Comparison of ENCODE assay signal across 8 cellular contexts in genomic region chr7:2760098-2760889, GRCh38.
A peak's percentile ranks its signal among the peaks of the same experiment; 100 is the strongest.
DNase-seq lines count a peak whose midpoint lies in the region; ATAC-seq, FAIRE-seq and TF ChIP-seq lines count a peak whose summit lies in the region.

No MANE protein-coding gene starts in this region.

- no peak for TF ChIP-seq EP300 in K562 (IDR thresholded peaks at IDR 0.05; ENCODE audit: low read length)

- BruUV-seq in K562 (replicated peaks; lab: Mats Ljungman, UMichigan), result no TSS peak

- in situ Hi-C loops in K562 (cut with MboI), result no loop called here

- no peak for TF ChIP-seq POLR2A in K562 (conservative IDR thresholded peaks at IDR 0.05)
- no peak for TF ChIP-seq POLR2A in spleen (IDR thresholded peaks at IDR 0.05)

- intact Hi-C loops in K562 (cut with micrococcal nuclease) (no loop called here), spleen (cut with DNase I; ENCODE audit: low total_unique reads) (no loop called here)

- peak; percentile 77 for ATAC-seq in K562
- no peak for ATAC-seq in HG02623 (IDR thresholded peaks at IDR 0.05; ENCODE audit: unreplicated experiment)

- H3K4me3 ChIP-seq in K562, result no peak overlapping the region
- no peak overlapping the region for H3K4me3 ChIP-seq in spleen

- H4K20me1 ChIP-seq in K562 (replicated peaks; ENCODE audit: control insufficient read depth, insufficient read depth, low read length), result 0 out of 2 replicates have a peak, but pooled peaks cover 3% of the 10 kb centered on the region

- peak overlapping the region; percentile 33 for H3K4me2 ChIP-seq in K562 (ENCODE audit: insufficient read depth, low read length)

- no peaks in the 10 kb centered on the region for H3K9me1 ChIP-seq in K562 (ENCODE audit: control insufficient read depth, insufficient read depth, low read length)

- H3K36me3 ChIP-seq in K562 (ENCODE audit: control insufficient read depth, insufficient read depth, low read length), result peaks cover 6% of the 10 kb centered on the region; the same call in 1 of the 3 replicates
- H3K36me3 ChIP-seq in spleen, result peaks cover 0 to 36% (median 0%) of the 10 kb centered on the region in 6 donors

- peaks cover 19% of the 10 kb centered on the region; the same call in 2 of the 3 replicates for H3K79me2 ChIP-seq in K562 (ENCODE audit: control insufficient read depth, insufficient read depth, low read length)

- H3K27me3 ChIP-seq in K562 (ENCODE audit: control insufficient read depth in 2 of 2, insufficient read depth in 2 of 2, low read length in 2 of 2), result no peaks in the 10 kb centered on the region
- H3K27me3 ChIP-seq in spleen (replicated peaks in 1 of 7), result no peaks in the 10 kb centered on the region

- H3K27ac ChIP-seq in 22Rv1 (no peak overlapping the region), K562 (ENCODE audit: extremely low read depth, low read depth, low read length) (peak overlapping the region; percentile 26; the same call in 2 of the 3 replicates), spleen (peak overlapping the region in 7 of 8 donors; percentile 44 to 89 (median 58))

- H3K4me1 ChIP-seq in K562 (replicated peaks in 1 of 2; ENCODE audit: control insufficient read depth in 2 of 2, insufficient read depth in 2 of 2, low read length in 2 of 2), result peaks cover 32 to 57% of the 10 kb centered on the region in 2 experiments
- peaks cover 45 to 74% (median 63%) of the 10 kb centered on the region in 6 donors for H3K4me1 ChIP-seq in spleen

- H3K9me3 ChIP-seq in K562 (replicated peaks; ENCODE audit: control insufficient read depth, insufficient read depth, low read depth, low read length), result no peaks in the 10 kb centered on the region
- no peaks in the 10 kb centered on the region for H3K9me3 ChIP-seq in spleen

- peak; percentile 62 for DNase-seq in NCI-H2196 (lab: John Stamatoyannopoulos, UW; ENCODE audit: unreplicated experiment)
- DNase-seq in K562 (ENCODE audit: extremely low read depth in 1 of 4, low spot score in 3 of 4), result peak; percentile 35 to 69 (median 42)
- peak; percentile 24 for DNase-seq in iris pigment epithelial cell (ENCODE audit: low read depth)
- peak; percentile 85 for DNase-seq in spleen
- no peak for DNase-seq in activated naive CD4-positive, alpha-beta T cell (lab: John Stamatoyannopoulos, UW)

- CTCF ChIA-PET in K562 (lab: Yijun Ruan, JAX; ENCODE audit: low intra/inter-chr PET ratio), result no interaction called here

- 41% methylated on average over 21 of the region's 22 CpGs for WGBS in K562 (ENCODE audit: insufficient coverage, low coverage, missing lambda C conversion rate)
- WGBS in spleen, 5 donors, result 44 to 58% (median 45%) methylated on average over 22 of the region's 22 CpGs

- FAIRE-seq in G401.6 (lab: Jason Lieb, UNC) (peak; percentile 82), K562 (lab: Jason Lieb, UNC) (peak; percentile 83)

- H3K9ac ChIP-seq in K562 (ENCODE audit: insufficient read depth in 1 of 2, low read depth in 2 of 2, low read length in 2 of 2), result peak overlapping the region in 1 of 2 experiments; percentile 79; a peak in 3 of 4 replicates

- no peak overlapping the region; the same call in 1 of the 2 replicates for H2AFZ ChIP-seq in K562 (ENCODE audit: low read depth, low read length)

- TF ChIP-seq CTCF in 22Rv1 (IDR thresholded peaks at IDR 0.05) (peak; percentile 82), K562 (IDR thresholded peaks at IDR 0.05 in 2 of 3, conservative IDR thresholded peaks at IDR 0.05 in 1 of 3; ENCODE audit: insufficient read depth in 2 of 3, low read depth in 1 of 3, low read length in 3 of 3) (peak; percentile 60 to 68 (median 61)), spleen (IDR thresholded peaks at IDR 0.05 in 8 of 11, conservative IDR thresholded peaks at IDR 0.05 in 3 of 11) (peak in 8 of 11 experiments; percentile 15 to 39 (median 24))

- POLR2A ChIA-PET in K562 (lab: Yijun Ruan, JAX), result interaction anchor here (0.9 to 2.3 kb wide), 4 partner anchors 11 to 83 kb away, joined by 3 to 10 read pairs (median 4); no protein-coding TSS in a partner anchor

- peak; percentile 24 to 51; a peak in 3 of 4 replicates for TF ChIP-seq RAD21 in K562 (CRISPR knock-in tag; conservative IDR thresholded peaks at IDR 0.05 in 1 of 2, IDR thresholded peaks at IDR 0.05 in 1 of 2)

TF ChIP-seq in K562, 482 proteins besides CTCF, POLR2A, EP300 and RAD21 (continues in another document):
- TF ChIP-seq ZNF785 (CRISPR knock-in tag; IDR thresholded peaks at IDR 0.05), result no peak
- peak in 1 of 2 experiments; percentile 21 for TF ChIP-seq E2F6 (IDR thresholded peaks at IDR 0.05; ENCODE audit: borderline replicate concordance in 1 of 2, extremely low read depth in 1 of 2, insufficient read depth in 1 of 2, insufficient read length in 1 of 2, low read depth in 1 of 2, low read length in 1 of 2, poor library complexity in 1 of 2, severe bottlenecking in 1 of 2)
- TF ChIP-seq SMAD1 (IDR thresholded peaks at IDR 0.05; ENCODE audit: low read depth, low read length, partially characterized antibody), result peak; percentile 33
- no peak for TF ChIP-seq HDAC3 (IDR thresholded peaks at IDR 0.05; ENCODE audit: borderline replicate concordance, partially characterized antibody)
- no peak for TF ChIP-seq KAT8 (IDR thresholded peaks at IDR 0.05; ENCODE audit: low read depth)
- TF ChIP-seq LEF1 (IDR thresholded peaks at IDR 0.05), result peak; percentile 47; the same call in 1 of the 2 replicates
- no peak for TF ChIP-seq SP2 (IDR thresholded peaks at IDR 0.05; ENCODE audit: extremely low read depth, low read depth, low read length, poor library complexity, severe bottlenecking)
- 0 out of 2 replicates have a peak, but pooled peaks have one; percentile 32 for TF ChIP-seq THAP12 (CRISPR knock-in tag; IDR thresholded peaks at IDR 0.05)
- no peak for TF ChIP-seq SAP30 (IDR thresholded peaks at IDR 0.05; ENCODE audit: borderline replicate concordance, insufficient read depth, low read depth, low read length, poor library complexity, severe bottlenecking)
- TF ChIP-seq EHMT2 (IDR thresholded peaks at IDR 0.05), result 0 out of 2 replicates have a peak, but pooled peaks have one; percentile 38
- TF ChIP-seq ATF1 (CRISPR knock-in tag; IDR thresholded peaks at IDR 0.05), result no peak
- peak; percentile 34; the same call in 1 of the 2 replicates for TF ChIP-seq ATF1 (tag; IDR thresholded peaks at IDR 0.05)
- no peak for TF ChIP-seq TFAM (CRISPR knock-in tag; conservative IDR thresholded peaks at IDR 0.05)
- peak; percentile 92 for TF ChIP-seq ZFP91 (CRISPR knock-in tag; IDR thresholded peaks at IDR 0.05)
- peak; percentile 71 for TF ChIP-seq TFAP4 (CRISPR knock-in tag; IDR thresholded peaks at IDR 0.05; ENCODE audit: borderline replicate concordance)
- TF ChIP-seq MAX (CRISPR knock-in tag; IDR thresholded peaks at IDR 0.05), result peak; percentile 46
- no peak for TF ChIP-seq HCFC1 (IDR thresholded peaks at IDR 0.05; ENCODE audit: low read depth, low read length)
- TF ChIP-seq NFIC (IDR thresholded peaks at IDR 0.05), result peak; percentile 91
- no peak for TF ChIP-seq ZSCAN29 (IDR thresholded peaks at IDR 0.05)
- TF ChIP-seq EP400 (IDR thresholded peaks at IDR 0.05), result no peak
- TF ChIP-seq PYGO2 (tag; IDR thresholded peaks at IDR 0.05), result no peak
- no peak for TF ChIP-seq MAFG (tag; conservative IDR thresholded peaks at IDR 0.05)

Comparison
In these comparisons a context has a peak if more than half of its experiments do, and no peak if none do; other contexts are left out.
1. CTCF ChIP-seq: peak in every context shown above with its lines; median percentile 82 in 22Rv1; 61 in K562; 24 in spleen.
2. DNase-seq: peak in NCI-H2196 (single experiment), K562 (4 of 4), iris pigment epithelial cell (single experiment) and spleen (single experiment); none in activated naive CD4-positive, alpha-beta T cell (0 of 4).